Comparison of ENCODE assay signal across 1 cellular context in genomic region chr11:95585071-95585751, GRCh38.
TF ChIP-seq lines count a peak whose summit lies in the region.

No MANE protein-coding gene starts in this region.

TF ChIP-seq in HEK293T, 16 proteins besides CTCF, POLR2A, EP300 and RAD21 (continued from another document):
- TF ChIP-seq PKNOX1 (IDR thresholded peaks at IDR 0.05) (no peak), ELF4 (IDR thresholded peaks at IDR 0.05) (no peak), NFRKB (IDR thresholded peaks at IDR 0.05) (no peak), FOXA1 (IDR thresholded peaks at IDR 0.05) (no peak), SP1 (IDR thresholded peaks at IDR 0.05) (no peak), BHLHE40 (IDR thresholded peaks at IDR 0.05; ENCODE audit: borderline replicate concordance) (no peak), FOXM1 (IDR thresholded peaks at IDR 0.05; ENCODE audit: borderline replicate concordance) (no peak), ARNT (IDR thresholded peaks at IDR 0.05) (no peak)
